ENCODE assay signal across 8 cellular contexts in genomic region chr10:110206988-110207804, GRCh38. TPM values are rescaled to one million over a fixed set of nuclear protein-coding genes. Genes with fewer than 3 reads are reported as not detected.
DNase-seq lines count a peak whose midpoint lies in the region; ATAC-seq, FAIRE-seq and TF ChIP-seq lines count a peak whose summit lies in the region.

MXI1 (plus strand) TSS chr10:110207605; CDS start chr10:110207809, 204 bp downstream.

- POLR2A ChIA-PET in A673 (lab: Charles Lee; ENCODE audit: low non-redundant PET), result no interaction called here

- no peak for TF ChIP-seq CTCF in A673 (conservative IDR thresholded peaks at IDR 0.05; ENCODE audit: low read depth, low read length)
- no peak for TF ChIP-seq CTCF in NB4 (IDR thresholded peaks at IDR 0.05; ENCODE audit: low read depth, low read length)
- TF ChIP-seq CTCF in choroid plexus epithelial cell (conservative IDR thresholded peaks at IDR 0.05; ENCODE audit: low read depth, low read length), result no peak
- no peak for TF ChIP-seq CTCF in kidney (IDR thresholded peaks at IDR 0.05; ENCODE audit: borderline replicate concordance, extremely low read depth, insufficient read depth)

- H3K9ac ChIP-seq in kidney (ENCODE audit: low read length in 2 of 2), result peak within 1 kb of the TSS; percentile 17 to 64

- H3K4me3 ChIP-seq in A673 (ENCODE audit: low read depth, low read length, poor library complexity, severe bottlenecking) (peak within 1 kb of the TSS; percentile 92), NB4 (ENCODE audit: low read depth, low read length) (peak within 1 kb of the TSS; percentile 81), choroid plexus epithelial cell (ENCODE audit: low read depth, low read length) (peak within 1 kb of the TSS; percentile 66), kidney (ENCODE audit: low read length in 2 of 2) (peak within 1 kb of the TSS; percentile 71 to 78), small intestine (ENCODE audit: low read depth in 1 of 2, low read length in 2 of 2) (peak within 1 kb of the TSS; percentile 56 to 79)

- H3K36me3 ChIP-seq in A673 (ENCODE audit: insufficient read depth, low read length, poor library complexity, severe bottlenecking), result no peaks in the 10 kb centered on the region
- H3K36me3 ChIP-seq in kidney (ENCODE audit: control insufficient read depth in 1 of 2, insufficient read depth in 2 of 2, low read length in 2 of 2), result no peaks in the 10 kb centered on the region
- H3K36me3 ChIP-seq in small intestine (ENCODE audit: control insufficient read depth in 2 of 2, insufficient read depth in 2 of 2, low read length in 2 of 2), result no peaks in the 10 kb centered on the region

- H3K27ac ChIP-seq in A673 (ENCODE audit: low read depth, low read length, poor library complexity, severe bottlenecking) (peak within 1 kb of the TSS; percentile 58), kidney (ENCODE audit: low read depth in 2 of 2, low read length in 2 of 2) (peak within 1 kb of the TSS in 1 of 2 donors; percentile 40), small intestine (ENCODE audit: low read depth in 1 of 2, low read length in 1 of 2) (peak within 1 kb of the TSS; percentile 83 to 85)

- FAIRE-seq in kidney (lab: Jason Lieb, UNC) (no peak), small intestine (lab: Jason Lieb, UNC) (no peak)

- no peaks in the 10 kb centered on the region for H3K27me3 ChIP-seq in A673 (replicated peaks; ENCODE audit: insufficient read depth, low read depth, low read length, poor library complexity)
- H3K27me3 ChIP-seq in small intestine (ENCODE audit: control insufficient read depth in 2 of 2, insufficient read depth in 2 of 2, low read length in 2 of 2), result no peaks in the 10 kb centered on the region

- BruUV-seq in A673 (replicated peaks; lab: Mats Ljungman, UMichigan), result no TSS peak

- ATAC-seq in HG02763 (IDR thresholded peaks at IDR 0.05; ENCODE audit: unreplicated experiment), result peak; percentile 52

- H3K4me1 ChIP-seq in A673 (ENCODE audit: insufficient read depth, low read length, poor library complexity, severe bottlenecking) (peaks cover 9% of the 10 kb centered on the region), kidney (ENCODE audit: control insufficient read depth in 1 of 2, insufficient read depth in 1 of 2, low read depth in 1 of 2, low read length in 2 of 2) (peaks cover 0 to 8% of the 10 kb centered on the region in 2 donors), small intestine (ENCODE audit: control insufficient read depth in 2 of 2, insufficient read depth in 1 of 2, low read depth in 1 of 2, low read length in 1 of 2) (peaks cover 0 to 6% of the 10 kb centered on the region in 2 donors)

- TF ChIP-seq POLR2A in GM15510 (IDR thresholded peaks at IDR 0.05; ENCODE audit: borderline replicate concordance, extremely low read depth, insufficient read length) (peak; percentile 16), NB4 (IDR thresholded peaks at IDR 0.05; ENCODE audit: extremely low read depth, insufficient read length) (peak; percentile 62)

- intact Hi-C loops in A673 (cut with micrococcal nuclease; ENCODE audit: unreplicated experiment), result loop anchor here (5.0 kb wide), 1 partner anchor 70 kb away; no protein-coding TSS in a partner anchor
- intact Hi-C loops in kidney (cut with DNase I), result loop anchor here (10.0 kb wide), 1 partner anchor 72 kb away; no protein-coding TSS in a partner anchor

- 3 to 4% (median 3%) methylated on average over 37 of the region's 37 CpGs for WGBS in small intestine, 3 donors

- DNase-seq in A673 (ENCODE audit: low spot score) (peak; percentile 85), NB4 (ENCODE audit: low read depth) (peak; percentile 92), UCSD-AML1 (lab: John Stamatoyannopoulos, UW; ENCODE audit: unreplicated experiment) (peak; percentile 64), choroid plexus epithelial cell (ENCODE audit: low read depth) (peak; percentile 89), kidney (peak; percentile 85), small intestine (peak; percentile 86)

- H3K9me3 ChIP-seq in A673 (ENCODE audit: low read depth, low read length, poor library complexity, severe bottlenecking), result no peaks in the 10 kb centered on the region
- H3K9me3 ChIP-seq in kidney (ENCODE audit: control insufficient read depth in 1 of 2, low read length in 2 of 2), result no peaks in the 10 kb centered on the region
- H3K9me3 ChIP-seq in small intestine (ENCODE audit: control insufficient read depth, low read depth), result no peaks in the 10 kb centered on the region

- CTCF ChIA-PET in A673 (lab: Charles Lee), result interaction anchor here (0.5 to 1.0 kb wide), 3 partner anchors 66 to 502 kb away, joined by 3 to 7 read pairs (median 5); no protein-coding TSS in a partner anchor

RNA-seq across cellular contexts. Expression of gene MXI1, which starts in this region (rescaled TPM):
- total RNA-seq in A673 (2021) (17.3 and 21.1 TPM in 2 replicates), kidney (29.0 TPM)
- polyA plus RNA-seq in kidney (ENCODE audit: insufficient read depth, low read depth, low replicate concordance) (27.6 TPM), small intestine (10 to 100 TPM; 12.0 to 19.2 (median 16.8) TPM)
